In genomic region chr21:17818158-17819113, GRCh38 we compare ENCODE assay signal across 1 cellular context.
TF ChIP-seq lines count a peak whose summit lies in the region.

No MANE protein-coding gene starts in this region.

TF ChIP-seq in K562, 482 proteins besides CTCF, POLR2A, EP300 and RAD21 (continued from another document and continues in another):
- TF ChIP-seq CREB3L1 (IDR thresholded peaks at IDR 0.05; ENCODE audit: borderline replicate concordance, low read depth) (peak; percentile 9; the same call in 1 of the 2 replicates), L3MBTL2 (IDR thresholded peaks at IDR 0.05) (peak; percentile 87), SMARCA5 (IDR thresholded peaks at IDR 0.05) (no peak), GATAD2B (IDR thresholded peaks at IDR 0.05; ENCODE audit: borderline replicate concordance) (no peak), BMI1 (IDR thresholded peaks at IDR 0.05; ENCODE audit: low read length) (no peak), ZNF311 (CRISPR knock-in tag; IDR thresholded peaks at IDR 0.05) (no peak), ZNF830 (CRISPR knock-in tag; IDR thresholded peaks at IDR 0.05) (0 out of 2 replicates have a peak, but pooled peaks have one; percentile 37), NCOA4 (IDR thresholded peaks at IDR 0.05; ENCODE audit: partially characterized antibody) (no peak), FOXK2 (conservative IDR thresholded peaks at IDR 0.05 in 1 of 2, IDR thresholded peaks at IDR 0.05 in 1 of 2; ENCODE audit: low read depth in 2 of 2) (0 out of 4 replicates have a peak, but pooled peaks of 1 of the 2 experiments have one; percentile 16), HDAC2 (IDR thresholded peaks at IDR 0.05) (no peak), NELFE (IDR thresholded peaks at IDR 0.05; ENCODE audit: insufficient read depth, insufficient read length) (no peak), U2AF1 (optimal IDR thresholded peaks at IDR 0.05; ENCODE audit: low read depth, low read length) (no peak), ZNF668 (CRISPR knock-in tag; IDR thresholded peaks at IDR 0.05) (no peak), FUS (optimal IDR thresholded peaks at IDR 0.05; ENCODE audit: low read depth, low read length) (no peak), JUNB (CRISPR knock-in tag; conservative IDR thresholded peaks at IDR 0.05) (no peak), KHSRP (IDR thresholded peaks at IDR 0.05) (no peak), THRB (CRISPR knock-in tag; conservative IDR thresholded peaks at IDR 0.05) (no peak), UBTF (IDR thresholded peaks at IDR 0.05; ENCODE audit: borderline replicate concordance in 1 of 2, low read depth in 2 of 2, low read length in 2 of 2) (peak in 1 of 2 experiments; percentile 39; a peak in 1 of 4 replicates), ZNF77 (CRISPR knock-in tag; IDR thresholded peaks at IDR 0.05) (no peak), TBL1XR1 (IDR thresholded peaks at IDR 0.05; ENCODE audit: low read length in 2 of 2) (no peak), PHF20 (IDR thresholded peaks at IDR 0.05; ENCODE audit: partially characterized antibody) (no peak), CLOCK (CRISPR knock-in tag; IDR thresholded peaks at IDR 0.05; ENCODE audit: borderline replicate concordance) (no peak), HNRNPLL (IDR thresholded peaks at IDR 0.05; ENCODE audit: low read depth, low read length, poor library complexity, severe bottlenecking) (peak; percentile 3), TCF3 (CRISPR knock-in tag; IDR thresholded peaks at IDR 0.05) (no peak), EGR1 (conservative IDR thresholded peaks at IDR 0.05) (no peak), REST (CRISPR knock-in tag; IDR thresholded peaks at IDR 0.05; ENCODE audit: low read depth) (no peak), ZC3H11A (IDR thresholded peaks at IDR 0.05; ENCODE audit: low read depth, low read length) (no peak), CHD1 (IDR thresholded peaks at IDR 0.05; ENCODE audit: low read length) (peak; percentile 33), POLR2B (IDR thresholded peaks at IDR 0.05; ENCODE audit: low read depth, partially characterized antibody) (no peak), E2F6 (IDR thresholded peaks at IDR 0.05; ENCODE audit: borderline replicate concordance in 1 of 2, extremely low read depth in 1 of 2, insufficient read depth in 1 of 2, insufficient read length in 1 of 2, low read depth in 1 of 2, low read length in 1 of 2, poor library complexity in 1 of 2, severe bottlenecking in 1 of 2) (peak; percentile 73 to 82), PHB2 (IDR thresholded peaks at IDR 0.05; ENCODE audit: low read depth) (no peak), ASH1L (IDR thresholded peaks at IDR 0.05; ENCODE audit: borderline replicate concordance, low read depth, partially characterized antibody) (no peak), MGA (IDR thresholded peaks at IDR 0.05) (peak; percentile 81)
